17 cellular contexts compared by ENCODE assay signal in genomic region chr4:26284536-26284935, GRCh38. TPM values are rescaled to one million over a fixed set of nuclear protein-coding genes. Genes with fewer than 3 reads are reported as not detected.
DNase-seq lines count a peak whose midpoint lies in the region; ATAC-seq and TF ChIP-seq lines count a peak whose summit lies in the region.
"Had no signal": no experiment of that assay in that cellular context is flagged by ENCODE, and none has a peak within 500 bp of the region (broad histone marks: within the 10 kb centered on the region; RNA-seq: fewer than 3 reads in every experiment).

No MANE protein-coding gene starts in this region.

- H3K4me1 ChIP-seq in GM23338 (ENCODE audit: insufficient read depth) (peaks cover 23% of the 10 kb centered on the region), PC-3 (ENCODE audit: insufficient read depth, low read length) (peaks cover 29% of the 10 kb centered on the region)
- H3K4me1 ChIP-seq: Caco-2 had no signal

- intact Hi-C loops in PC-3 (cut with micrococcal nuclease): no loop called here

- H3K27ac ChIP-seq in GM23338 (ENCODE audit: low read depth): no peak overlapping the region
- no peak overlapping the region for H3K27ac ChIP-seq in PC-3 (ENCODE audit: low read length)
- H3K27ac ChIP-seq: A549, C4-2B, KMS-11 had no signal

- no peak overlapping the region for H3K9ac ChIP-seq in PC-3 (ENCODE audit: low read length)
- H3K9ac ChIP-seq: KMS-11 had no signal

- H3K4me2 ChIP-seq in GM23338 (no peak overlapping the region), PC-3 (ENCODE audit: low read length) (no peak overlapping the region)
- H3K4me2 ChIP-seq: A549, KMS-11 had no signal

- H3K4me3 ChIP-seq in GM23338 (no peak overlapping the region), PC-3 (ENCODE audit: low read length) (no peak overlapping the region)
- H3K4me3 ChIP-seq: A549 had no signal

- TF ChIP-seq CTCF in GM23338 (conservative IDR thresholded peaks at IDR 0.05; ENCODE audit: low read depth in 2 of 2): no peak
- TF ChIP-seq CTCF in PC-3 (conservative IDR thresholded peaks at IDR 0.05; ENCODE audit: low read depth, low read length): no peak

- H3K79me2 ChIP-seq in GM23338 (replicated peaks; ENCODE audit: insufficient read depth) (no peaks in the 10 kb centered on the region), PC-3 (ENCODE audit: low read length) (no peaks in the 10 kb centered on the region)

- no peaks in the 10 kb centered on the region for H3K9me3 Mint-ChIP-seq in GM23338
- no peaks in the 10 kb centered on the region for H3K9me3 Mint-ChIP-seq in T-cell
- H3K9me3 Mint-ChIP-seq: CD4-positive, alpha-beta T cell had no signal

- H3K36me3 ChIP-seq in GM23338 (ENCODE audit: insufficient read depth) (no peaks in the 10 kb centered on the region), PC-3 (ENCODE audit: low read depth, low read length) (no peaks in the 10 kb centered on the region)

- peaks cover 12% of the 10 kb centered on the region; the same call in 2 of the 3 replicates for H3K4me1 Mint-ChIP-seq in GM23338
- H3K4me1 Mint-ChIP-seq in T-cell: peaks cover 0 to 10% (median 0%) of the 10 kb centered on the region in 3 donors

- BruUV-seq in PC-3 (replicated peaks; lab: Mats Ljungman, UMichigan): no TSS peak

- DNase-seq in Daoy (ENCODE audit: low read depth): peak; percentile 15
- no peak for DNase-seq in GM23338 (ENCODE audit: low spot score)
- peak; percentile 13 for DNase-seq in PC-3
- peak; percentile 16 for DNase-seq in renal cortical epithelial cell (ENCODE audit: low read depth)
- no peak for DNase-seq in T-cell
- DNase-seq in activated CD4-positive, CD25-positive, alpha-beta regulatory T cell (lab: John Stamatoyannopoulos, UW): no peak
- no peak for DNase-seq in NCI-H1417 (lab: John Stamatoyannopoulos, UW)
- DNase-seq: AML-193; Caco-2; CD4-positive, alpha-beta T cell; DMS153; DMS79; GOT3; H7 had no signal

- H2AFZ ChIP-seq in GM23338 (peak overlapping the region; percentile 56; the same call in 1 of the 2 replicates), PC-3 (ENCODE audit: low read length) (no peak overlapping the region)

- H3K9me3 ChIP-seq in PC-3 (ENCODE audit: low read length): no peaks in the 10 kb centered on the region
- H3K9me3 ChIP-seq: A549, Caco-2 had no signal

- H3K27me3 ChIP-seq in GM23338 (ENCODE audit: insufficient read depth) (no peaks in the 10 kb centered on the region), PC-3 (ENCODE audit: low read length) (no peaks in the 10 kb centered on the region)

- H3K27ac Mint-ChIP-seq in GM23338 (no peak overlapping the region), T-cell (no peak overlapping the region)
- H3K27ac Mint-ChIP-seq: CD4-positive, alpha-beta T cell had no signal

- POLR2A ChIA-PET in PC-3 (lab: Charles Lee; ENCODE audit: unreplicated experiment) (no interaction called here), T-cell (lab: Charles Lee) (no interaction called here)

- no peaks in the 10 kb centered on the region for H3K9me2 ChIP-seq in GM23338 (ENCODE audit: insufficient read depth)
- no peaks in the 10 kb centered on the region for H3K9me2 ChIP-seq in PC-3 (replicated peaks; ENCODE audit: low read length)

- no peaks in the 10 kb centered on the region for H3F3A ChIP-seq in GM23338 (replicated peaks; ENCODE audit: low read depth)
- no peaks in the 10 kb centered on the region for H3F3A ChIP-seq in PC-3 (ENCODE audit: low read length, unreplicated experiment)

- H3K4me3 Mint-ChIP-seq in GM23338 (no peak overlapping the region), T-cell (no peak overlapping the region)
- H3K4me3 Mint-ChIP-seq: CD4-positive, alpha-beta T cell had no signal

- CTCF ChIA-PET in PC-3 (lab: Charles Lee): no interaction called here
- CTCF ChIA-PET in T-cell (lab: Charles Lee): no interaction called here

- H3K27me3 Mint-ChIP-seq in GM23338 (ENCODE audit: insufficient read depth, low read depth, poor library complexity) (no peaks in the 10 kb centered on the region), T-cell (no peaks in the 10 kb centered on the region)
- H3K27me3 Mint-ChIP-seq: CD4-positive, alpha-beta T cell had no signal

- H4K20me1 ChIP-seq in GM23338 (replicated peaks; ENCODE audit: insufficient read depth) (no peaks in the 10 kb centered on the region), PC-3 (ENCODE audit: low read length) (no peaks in the 10 kb centered on the region)

- H3K36me3 Mint-ChIP-seq in GM23338 (ENCODE audit: low read depth) (no peaks in the 10 kb centered on the region), T-cell (no peaks in the 10 kb centered on the region)

- ATAC-seq in GM23338 (no peak), PC-3 (no peak), T-cell (replicated peaks in 1 of 4) (no peak)
- ATAC-seq: A549 had no signal

TF ChIP-seq in GM23338, 12 proteins besides CTCF, POLR2A, EP300 and RAD21 (continues in another document):
- TF ChIP-seq, protein P1, sequence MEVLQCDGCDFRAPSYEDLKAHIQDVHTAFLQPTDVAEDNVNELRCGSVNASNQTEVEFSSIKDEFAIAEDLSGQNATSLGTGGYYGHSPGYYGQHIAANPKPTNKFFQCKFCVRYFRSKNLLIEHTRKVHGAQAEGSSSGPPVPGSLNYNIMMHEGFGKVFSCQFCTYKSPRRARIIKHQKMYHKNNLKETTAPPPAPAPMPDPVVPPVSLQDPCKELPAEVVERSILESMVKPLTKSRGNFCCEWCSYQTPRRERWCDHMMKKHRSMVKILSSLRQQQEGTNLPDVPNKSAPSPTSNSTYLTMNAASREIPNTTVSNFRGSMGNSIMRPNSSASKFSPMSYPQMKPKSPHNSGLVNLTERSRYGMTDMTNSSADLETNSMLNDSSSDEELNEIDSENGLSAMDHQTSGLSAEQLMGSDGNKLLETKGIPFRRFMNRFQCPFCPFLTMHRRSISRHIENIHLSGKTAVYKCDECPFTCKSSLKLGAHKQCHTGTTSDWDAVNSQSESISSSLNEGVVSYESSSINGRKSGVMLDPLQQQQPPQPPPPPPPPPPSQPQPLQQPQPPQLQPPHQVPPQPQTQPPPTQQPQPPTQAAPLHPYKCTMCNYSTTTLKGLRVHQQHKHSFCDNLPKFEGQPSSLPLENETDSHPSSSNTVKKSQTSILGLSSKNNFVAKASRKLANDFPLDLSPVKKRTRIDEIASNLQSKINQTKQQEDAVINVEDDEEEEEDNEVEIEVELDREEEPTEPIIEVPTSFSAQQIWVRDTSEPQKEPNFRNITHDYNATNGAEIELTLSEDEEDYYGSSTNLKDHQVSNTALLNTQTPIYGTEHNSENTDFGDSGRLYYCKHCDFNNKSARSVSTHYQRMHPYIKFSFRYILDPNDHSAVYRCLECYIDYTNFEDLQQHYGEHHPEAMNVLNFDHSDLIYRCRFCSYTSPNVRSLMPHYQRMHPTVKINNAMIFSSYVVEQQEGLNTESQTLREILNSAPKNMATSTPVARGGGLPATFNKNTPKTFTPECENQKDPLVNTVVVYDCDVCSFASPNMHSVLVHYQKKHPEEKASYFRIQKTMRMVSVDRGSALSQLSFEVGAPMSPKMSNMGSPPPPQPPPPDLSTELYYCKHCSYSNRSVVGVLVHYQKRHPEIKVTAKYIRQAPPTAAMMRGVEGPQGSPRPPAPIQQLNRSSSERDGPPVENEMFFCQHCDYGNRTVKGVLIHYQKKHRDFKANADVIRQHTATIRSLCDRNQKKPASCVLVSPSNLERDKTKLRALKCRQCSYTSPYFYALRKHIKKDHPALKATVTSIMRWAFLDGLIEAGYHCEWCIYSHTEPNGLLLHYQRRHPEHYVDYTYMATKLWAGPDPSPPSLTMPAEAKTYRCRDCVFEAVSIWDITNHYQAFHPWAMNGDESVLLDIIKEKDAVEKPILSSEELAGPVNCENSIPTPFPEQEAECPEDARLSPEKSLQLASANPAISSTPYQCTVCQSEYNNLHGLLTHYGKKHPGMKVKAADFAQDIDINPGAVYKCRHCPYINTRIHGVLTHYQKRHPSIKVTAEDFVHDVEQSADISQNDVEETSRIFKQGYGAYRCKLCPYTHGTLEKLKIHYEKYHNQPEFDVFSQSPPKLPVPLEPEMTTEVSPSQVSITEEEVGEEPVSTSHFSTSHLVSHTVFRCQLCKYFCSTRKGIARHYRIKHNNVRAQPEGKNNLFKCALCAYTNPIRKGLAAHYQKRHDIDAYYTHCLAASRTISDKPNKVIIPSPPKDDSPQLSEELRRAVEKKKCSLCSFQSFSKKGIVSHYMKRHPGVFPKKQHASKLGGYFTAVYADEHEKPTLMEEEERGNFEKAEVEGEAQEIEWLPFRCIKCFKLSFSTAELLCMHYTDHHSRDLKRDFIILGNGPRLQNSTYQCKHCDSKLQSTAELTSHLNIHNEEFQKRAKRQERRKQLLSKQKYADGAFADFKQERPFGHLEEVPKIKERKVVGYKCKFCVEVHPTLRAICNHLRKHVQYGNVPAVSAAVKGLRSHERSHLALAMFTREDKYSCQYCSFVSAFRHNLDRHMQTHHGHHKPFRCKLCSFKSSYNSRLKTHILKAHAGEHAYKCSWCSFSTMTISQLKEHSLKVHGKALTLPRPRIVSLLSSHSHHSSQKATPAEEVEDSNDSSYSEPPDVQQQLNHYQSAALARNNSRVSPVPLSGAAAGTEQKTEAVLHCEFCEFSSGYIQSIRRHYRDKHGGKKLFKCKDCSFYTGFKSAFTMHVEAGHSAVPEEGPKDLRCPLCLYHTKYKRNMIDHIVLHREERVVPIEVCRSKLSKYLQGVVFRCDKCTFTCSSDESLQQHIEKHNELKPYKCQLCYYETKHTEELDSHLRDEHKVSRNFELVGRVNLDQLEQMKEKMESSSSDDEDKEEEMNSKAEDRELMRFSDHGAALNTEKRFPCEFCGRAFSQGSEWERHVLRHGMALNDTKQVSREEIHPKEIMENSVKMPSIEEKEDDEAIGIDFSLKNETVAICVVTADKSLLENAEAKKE (CRISPR knock-in tag; IDR thresholded peaks at IDR 0.05): no peak
- TF ChIP-seq ZNF331 (CRISPR knock-in tag; IDR thresholded peaks at IDR 0.05; ENCODE audit: low read depth) (no peak), EZH2 (IDR thresholded peaks at IDR 0.05; ENCODE audit: low read depth, unreplicated experiment) (no peak), NANOG (IDR thresholded peaks at IDR 0.05; ENCODE audit: borderline replicate concordance) (no peak)

RNA-seq across cellular contexts. Expression of gene RBPJ, which starts 36.3 kb away (rescaled TPM):
- total RNA-seq in Daoy (2014; rRNA removed; shearing (Covaris generic)): 33.9 and 78.3 TPM in 2 replicates
- 205 and 212 TPM in 2 replicates for total RNA-seq in GM23338 (2014; rRNA removed; shearing (Covaris generic))
- polyA plus RNA-seq in GM23338 (2016; fragmentation: Nextera tagmentation; extraction: Ambion mirVana): 457 and 461 TPM in 2 replicates
- total RNA-seq in PC-3 (2014; rRNA removed) (31.5 and 39.1 TPM in 2 replicates), renal cortical epithelial cell (90.7 and 93.4 TPM in 2 replicates), T-cell (10 to 100 TPM; 55.6 to 81.1 (median 60.5) TPM)

Comparison
In these comparisons a context has a peak if more than half of its experiments do, and no peak if none do; other contexts are left out.
1. DNase-seq: peak in Daoy (single experiment), PC-3 (single experiment) and renal cortical epithelial cell (single experiment); none in GM23338 (single experiment), T-cell (0 of 34), activated CD4-positive, CD25-positive, alpha-beta regulatory T cell (0 of 4) and NCI-H1417 (0 of 3).